ENCODE assay signal across 8 cellular contexts in genomic region chr1:9589719-9590157, GRCh38. TPM values are rescaled to one million over a fixed set of nuclear protein-coding genes. Genes with fewer than 3 reads are reported as not detected.
DNase-seq lines count a peak whose midpoint lies in the region; ATAC-seq and TF ChIP-seq lines count a peak whose summit lies in the region.

No MANE protein-coding gene starts in this region.

- H3K4me3 ChIP-seq in GM06990 (replicated peaks; ENCODE audit: low read depth, low read length) (peak overlapping the region; percentile 87), OCI-LY3 (ENCODE audit: low read length) (peak overlapping the region; percentile 99)

- peaks cover 20% of the 10 kb centered on the region for H3K36me3 Mint-ChIP-seq in effector memory CD8-positive, alpha-beta T cell (ENCODE audit: insufficient read depth)
- peaks cover 4% of the 10 kb centered on the region for H3K36me3 Mint-ChIP-seq in neural crest cell (ENCODE audit: low read depth)

- H3K9me3 ChIP-seq in OCI-LY3 (ENCODE audit: insufficient read depth, low read length): no peaks in the 10 kb centered on the region

- H4K20me1 ChIP-seq in OCI-LY3 (ENCODE audit: insufficient read depth, low read length): peaks cover 45% of the 10 kb centered on the region

- H3K27ac Mint-ChIP-seq in effector memory CD8-positive, alpha-beta T cell: peak overlapping the region in 1 of 2 donors; percentile 49
- no peak overlapping the region for H3K27ac Mint-ChIP-seq in neural crest cell (ENCODE audit: unreplicated experiment)

- H3K4me3 Mint-ChIP-seq in effector memory CD8-positive, alpha-beta T cell: peak overlapping the region; percentile 76 to 77
- peak overlapping the region; percentile 92 for H3K4me3 Mint-ChIP-seq in neural crest cell

- H3K36me3 ChIP-seq in GM06990 (ENCODE audit: control insufficient read depth, insufficient read depth, low read length) (no peaks in the 10 kb centered on the region; the same call in 1 of the 2 replicates), OCI-LY3 (replicated peaks; ENCODE audit: low read depth, low read length) (no peaks in the 10 kb centered on the region)

- ATAC-seq in effector memory CD8-positive, alpha-beta T cell (replicated peaks): no peak
- ATAC-seq in HG03571 (IDR thresholded peaks at IDR 0.05; ENCODE audit: unreplicated experiment) (no peak), HG03469 (IDR thresholded peaks at IDR 0.05; ENCODE audit: unreplicated experiment) (no peak), GM18909 (IDR thresholded peaks at IDR 0.05; ENCODE audit: poor library complexity, unreplicated experiment) (no peak)

- no peaks in the 10 kb centered on the region for H3K27me3 ChIP-seq in GM06990 (replicated peaks; ENCODE audit: control insufficient read depth, insufficient read depth, low read length)
- H3K27me3 ChIP-seq in OCI-LY3 (ENCODE audit: low read depth, low read length): no peaks in the 10 kb centered on the region

- H2AFZ ChIP-seq in OCI-LY3 (ENCODE audit: low read depth, low read length): no peak overlapping the region

- TF ChIP-seq CTCF in GM06990 (IDR thresholded peaks at IDR 0.05; ENCODE audit: insufficient read depth, low read length, poor library complexity, severe bottlenecking): no peak
- no peak for TF ChIP-seq CTCF in OCI-LY3 (IDR thresholded peaks at IDR 0.05; ENCODE audit: low read depth, low read length)
- no peak for TF ChIP-seq CTCF in neural crest cell (conservative IDR thresholded peaks at IDR 0.05)

- no peaks in the 10 kb centered on the region for H3K27me3 Mint-ChIP-seq in effector memory CD8-positive, alpha-beta T cell
- H3K27me3 Mint-ChIP-seq in neural crest cell (ENCODE audit: low read depth): no peaks in the 10 kb centered on the region

- H3K4me2 ChIP-seq in OCI-LY3 (ENCODE audit: low read length): peak overlapping the region; percentile 99

- peaks cover 15 to 24% of the 10 kb centered on the region in 2 donors for H3K4me1 Mint-ChIP-seq in effector memory CD8-positive, alpha-beta T cell (ENCODE audit: low read depth in 2 of 2)
- peaks cover 44% of the 10 kb centered on the region for H3K4me1 Mint-ChIP-seq in neural crest cell

- peaks cover 23% of the 10 kb centered on the region for H3K4me1 ChIP-seq in OCI-LY3 (ENCODE audit: low read length)

- H3K9me3 Mint-ChIP-seq in effector memory CD8-positive, alpha-beta T cell: no peaks in the 10 kb centered on the region
- H3K9me3 Mint-ChIP-seq in neural crest cell: no peaks in the 10 kb centered on the region

- peaks cover 58% of the 10 kb centered on the region for H3K79me2 ChIP-seq in OCI-LY3 (ENCODE audit: low read length)

- peak overlapping the region; percentile 83 for H3K9ac ChIP-seq in OCI-LY3 (ENCODE audit: low read length)

- DNase-seq in GM06990 (ENCODE audit: extremely low read depth, insufficient read length): no peak
- DNase-seq in effector memory CD8-positive, alpha-beta T cell: no peak
- no peak for DNase-seq in neural crest cell (ENCODE audit: low read depth, low spot score)
- no peak for DNase-seq in AG20443 (ENCODE audit: low spot score)

- no peak overlapping the region for H3K27ac ChIP-seq in OCI-LY3 (ENCODE audit: low read length)

RNA-seq across cellular contexts. Expression of gene TMEM201, which starts 1.0 kb away (rescaled TPM):
- total RNA-seq in neural crest cell: 40.7 and 41.4 TPM in 2 replicates

RNA-seq across cellular contexts. Expression of gene SLC25A33, which starts 50.5 kb away (rescaled TPM):
- total RNA-seq in neural crest cell: 13.3 and 13.5 TPM in 2 replicates
